ENCODE assay signal across 1 cellular context in the genomic region with DNA sequence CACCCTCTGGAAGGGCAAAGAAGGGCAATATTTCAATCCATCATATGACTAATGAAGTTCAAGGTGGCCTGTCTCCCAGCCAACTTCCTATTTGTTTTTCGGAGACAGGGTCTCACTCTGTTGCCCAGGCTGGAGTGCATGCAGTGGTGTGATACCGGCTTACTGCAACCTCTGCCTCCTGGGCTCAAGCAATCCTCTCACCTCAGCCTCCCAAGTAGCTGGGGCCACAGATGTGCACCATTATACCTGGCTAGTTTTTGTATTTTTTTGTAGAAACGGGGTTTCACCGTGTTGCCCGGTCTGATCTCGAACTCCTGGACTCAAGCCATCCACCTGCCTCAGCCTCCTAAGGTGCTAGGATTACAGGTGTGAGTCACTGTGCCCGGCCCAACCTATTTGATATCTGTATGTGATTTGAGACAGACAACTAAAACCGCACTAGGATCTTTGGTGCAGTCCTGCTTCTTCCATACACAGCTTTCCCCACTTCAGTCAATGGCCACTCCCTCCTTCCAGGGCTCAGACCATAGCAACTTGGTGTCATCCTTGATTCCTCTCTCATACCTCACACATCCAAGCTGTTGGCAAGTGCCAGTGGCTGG.
TF ChIP-seq lines count a peak whose summit lies in the region.

No MANE protein-coding gene starts in this region.

TF ChIP-seq in HCT116, 20 proteins besides CTCF, POLR2A, EP300 and RAD21:
- TF ChIP-seq POLR2AphosphoS5 (IDR thresholded peaks at IDR 0.05; ENCODE audit: low read depth, low read length), result no peak
- TF ChIP-seq, protein P1, sequence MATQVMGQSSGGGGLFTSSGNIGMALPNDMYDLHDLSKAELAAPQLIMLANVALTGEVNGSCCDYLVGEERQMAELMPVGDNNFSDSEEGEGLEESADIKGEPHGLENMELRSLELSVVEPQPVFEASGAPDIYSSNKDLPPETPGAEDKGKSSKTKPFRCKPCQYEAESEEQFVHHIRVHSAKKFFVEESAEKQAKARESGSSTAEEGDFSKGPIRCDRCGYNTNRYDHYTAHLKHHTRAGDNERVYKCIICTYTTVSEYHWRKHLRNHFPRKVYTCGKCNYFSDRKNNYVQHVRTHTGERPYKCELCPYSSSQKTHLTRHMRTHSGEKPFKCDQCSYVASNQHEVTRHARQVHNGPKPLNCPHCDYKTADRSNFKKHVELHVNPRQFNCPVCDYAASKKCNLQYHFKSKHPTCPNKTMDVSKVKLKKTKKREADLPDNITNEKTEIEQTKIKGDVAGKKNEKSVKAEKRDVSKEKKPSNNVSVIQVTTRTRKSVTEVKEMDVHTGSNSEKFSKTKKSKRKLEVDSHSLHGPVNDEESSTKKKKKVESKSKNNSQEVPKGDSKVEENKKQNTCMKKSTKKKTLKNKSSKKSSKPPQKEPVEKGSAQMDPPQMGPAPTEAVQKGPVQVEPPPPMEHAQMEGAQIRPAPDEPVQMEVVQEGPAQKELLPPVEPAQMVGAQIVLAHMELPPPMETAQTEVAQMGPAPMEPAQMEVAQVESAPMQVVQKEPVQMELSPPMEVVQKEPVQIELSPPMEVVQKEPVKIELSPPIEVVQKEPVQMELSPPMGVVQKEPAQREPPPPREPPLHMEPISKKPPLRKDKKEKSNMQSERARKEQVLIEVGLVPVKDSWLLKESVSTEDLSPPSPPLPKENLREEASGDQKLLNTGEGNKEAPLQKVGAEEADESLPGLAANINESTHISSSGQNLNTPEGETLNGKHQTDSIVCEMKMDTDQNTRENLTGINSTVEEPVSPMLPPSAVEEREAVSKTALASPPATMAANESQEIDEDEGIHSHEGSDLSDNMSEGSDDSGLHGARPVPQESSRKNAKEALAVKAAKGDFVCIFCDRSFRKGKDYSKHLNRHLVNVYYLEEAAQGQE (IDR thresholded peaks at IDR 0.05; ENCODE audit: low read depth), result no peak
- peak; percentile 44 for TF ChIP-seq JUND (IDR thresholded peaks at IDR 0.05)
- TF ChIP-seq, protein P2, sequence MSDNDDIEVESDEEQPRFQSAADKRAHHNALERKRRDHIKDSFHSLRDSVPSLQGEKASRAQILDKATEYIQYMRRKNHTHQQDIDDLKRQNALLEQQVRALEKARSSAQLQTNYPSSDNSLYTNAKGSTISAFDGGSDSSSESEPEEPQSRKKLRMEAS (IDR thresholded peaks at IDR 0.05), result peak; percentile 2; the same call in 1 of the 2 replicates
- peak; percentile 28; the same call in 1 of the 2 replicates for TF ChIP-seq FOSL1 (IDR thresholded peaks at IDR 0.05; ENCODE audit: low read depth)
